18 cellular contexts compared by ENCODE assay signal in the genomic region with DNA sequence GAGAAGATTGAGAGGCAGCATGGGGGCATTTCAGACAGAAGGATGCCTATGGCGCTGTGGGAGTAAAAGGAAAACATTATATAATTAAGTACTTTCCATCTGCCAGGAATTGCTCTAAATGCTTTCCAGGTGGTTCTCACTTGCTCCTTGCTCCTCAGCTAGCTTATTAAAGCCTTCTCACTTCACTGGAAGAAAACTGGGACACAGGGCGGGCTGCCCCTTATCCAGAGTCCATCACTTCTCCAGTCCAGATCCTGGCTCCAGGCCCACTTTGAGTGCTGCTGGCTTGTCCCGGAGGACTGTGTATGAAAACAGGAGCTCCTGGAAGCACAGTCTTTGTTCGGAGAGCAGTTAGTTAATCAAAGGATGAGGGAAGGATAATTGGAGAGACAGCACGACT.
A peak's percentile ranks its signal among the peaks of the same experiment; 100 is the strongest.
DNase-seq lines count a peak whose midpoint lies in the region; ATAC-seq, FAIRE-seq and TF ChIP-seq lines count a peak whose summit lies in the region.
"Had no signal": no experiment of that assay in that cellular context is flagged by ENCODE, and none has a peak within 500 bp of the region (broad histone marks: within the 10 kb centered on the region; RNA-seq: fewer than 3 reads in every experiment).

No MANE protein-coding gene starts in this region.

- H3K36me3 Mint-ChIP-seq in glutamatergic neuron (ENCODE audit: unreplicated experiment) = no peaks in the 10 kb centered on the region
- H3K36me3 Mint-ChIP-seq in CD8-positive, alpha-beta T cell = no peaks in the 10 kb centered on the region
- no peaks in the 10 kb centered on the region for H3K36me3 Mint-ChIP-seq in natural killer cell treated with Interleukin-12 subunit alpha and Interleukin-12 subunit beta and Interleukin-15 and Interleukin-18, amount 100 ng/mL, for 72 hours
- H3K36me3 Mint-ChIP-seq: CD4-positive, CD25-positive, alpha-beta regulatory T cell had no signal

- H3K9me3 Mint-ChIP-seq in glutamatergic neuron (ENCODE audit: unreplicated experiment) = no peaks in the 10 kb centered on the region
- peaks cover 3% of the 10 kb centered on the region for H3K9me3 Mint-ChIP-seq in CD8-positive, alpha-beta T cell
- peaks cover 4% of the 10 kb centered on the region for H3K9me3 Mint-ChIP-seq in natural killer cell treated with Interleukin-12 subunit alpha and Interleukin-12 subunit beta and Interleukin-15 and Interleukin-18, amount 100 ng/mL, for 72 hours

- no peak for FAIRE-seq in pancreas (lab: Jason Lieb, UNC)
- FAIRE-seq: GM12892, H1 had no signal

- H3K4me1 ChIP-seq in CD8-positive, alpha-beta T cell (ENCODE audit: insufficient read depth, low read length) = no peaks in the 10 kb centered on the region
- H3K4me1 ChIP-seq in BE2C (no peaks in the 10 kb centered on the region), pancreas (no peaks in the 10 kb centered on the region)
- H3K4me1 ChIP-seq: BLaER1, HAP-1 had no signal

- peak overlapping the region; percentile 10 for H3K27ac Mint-ChIP-seq in glutamatergic neuron (ENCODE audit: unreplicated experiment)
- H3K27ac Mint-ChIP-seq in CD8-positive, alpha-beta T cell = no peak overlapping the region
- H3K27ac Mint-ChIP-seq in natural killer cell treated with Interleukin-12 subunit alpha and Interleukin-12 subunit beta and Interleukin-15 and Interleukin-18, amount 100 ng/mL, for 72 hours = no peak overlapping the region
- H3K27ac Mint-ChIP-seq: CD4-positive, CD25-positive, alpha-beta regulatory T cell had no signal

- POLR2A ChIA-PET in CD8-positive, alpha-beta T cell (lab: Charles Lee) = no interaction called here

- no peak overlapping the region for H3K4me3 ChIP-seq in CD8-positive, alpha-beta T cell (ENCODE audit: low read depth, low read length)
- no peak overlapping the region for H3K4me3 ChIP-seq in BE2C (ENCODE audit: low read depth, low read length)
- H3K4me3 ChIP-seq in pancreas = no peak overlapping the region
- H3K4me3 ChIP-seq: BLaER1, HAP-1 had no signal

- TF ChIP-seq CTCF in glutamatergic neuron (IDR thresholded peaks at IDR 0.05; ENCODE audit: partially characterized antibody, unreplicated experiment) (no peak), BE2C (IDR thresholded peaks at IDR 0.05; ENCODE audit: low read depth, low read length) (no peak), pancreas (IDR thresholded peaks at IDR 0.05) (no peak)
- TF ChIP-seq CTCF in CD8-positive, alpha-beta T cell (IDR thresholded peaks at IDR 0.05) = no peak

- no peaks in the 10 kb centered on the region for H3K27me3 Mint-ChIP-seq in glutamatergic neuron (ENCODE audit: unreplicated experiment)
- no peaks in the 10 kb centered on the region for H3K27me3 Mint-ChIP-seq in CD8-positive, alpha-beta T cell (ENCODE audit: low read depth)
- no peaks in the 10 kb centered on the region for H3K27me3 Mint-ChIP-seq in natural killer cell treated with Interleukin-12 subunit alpha and Interleukin-12 subunit beta and Interleukin-15 and Interleukin-18, amount 100 ng/mL, for 72 hours
- H3K27me3 Mint-ChIP-seq: CD4-positive, CD25-positive, alpha-beta regulatory T cell had no signal

- intact Hi-C loops in CD8-positive, alpha-beta T cell (cut with DNase I, micrococcal nuclease) = no loop called here
- intact Hi-C loops in pancreas (cut with DNase I) = no loop called here

- CTCF ChIA-PET in CD8-positive, alpha-beta T cell (lab: Charles Lee) = no interaction called here

- H3K4me3 Mint-ChIP-seq in glutamatergic neuron (ENCODE audit: unreplicated experiment) = no peak overlapping the region
- H3K4me3 Mint-ChIP-seq in CD8-positive, alpha-beta T cell = no peak overlapping the region
- H3K4me3 Mint-ChIP-seq in natural killer cell treated with Interleukin-12 subunit alpha and Interleukin-12 subunit beta and Interleukin-15 and Interleukin-18, amount 100 ng/mL, for 72 hours = no peak overlapping the region
- H3K4me3 Mint-ChIP-seq: CD4-positive, CD25-positive, alpha-beta regulatory T cell had no signal

- no peaks in the 10 kb centered on the region for H3K27me3 ChIP-seq in CD8-positive, alpha-beta T cell (ENCODE audit: insufficient read depth, low read length)
- H3K27me3 ChIP-seq in BE2C (no peaks in the 10 kb centered on the region), pancreas (peaks cover 0 to 5% (median 0%) of the 10 kb centered on the region in 4 donors)
- H3K27me3 ChIP-seq: BLaER1 had no signal

- H3K9me3 ChIP-seq in CD8-positive, alpha-beta T cell (ENCODE audit: low read length) = no peaks in the 10 kb centered on the region
- no peaks in the 10 kb centered on the region for H3K9me3 ChIP-seq in BE2C
- no peaks in the 10 kb centered on the region for H3K9me3 ChIP-seq in pancreas
- H3K9me3 ChIP-seq: BLaER1, HAP-1 had no signal

- H3K36me3 ChIP-seq in CD8-positive, alpha-beta T cell (ENCODE audit: insufficient read depth, low read length) = no peaks in the 10 kb centered on the region
- H3K36me3 ChIP-seq in BE2C (no peaks in the 10 kb centered on the region), pancreas (no peaks in the 10 kb centered on the region)
- H3K36me3 ChIP-seq: BLaER1, HAP-1 had no signal

- ATAC-seq in CD8-positive, alpha-beta T cell = no peak
- ATAC-seq in natural killer cell treated with Interleukin-12 subunit alpha and Interleukin-12 subunit beta and Interleukin-15 and Interleukin-18, amount 100 ng/mL, for 72 hours = no peak
- no peak for ATAC-seq in pancreas

- H3K4me1 Mint-ChIP-seq in glutamatergic neuron (ENCODE audit: low read depth, unreplicated experiment) = peaks cover 17% of the 10 kb centered on the region
- no peaks in the 10 kb centered on the region for H3K4me1 Mint-ChIP-seq in CD8-positive, alpha-beta T cell (ENCODE audit: low read depth)
- H3K4me1 Mint-ChIP-seq in natural killer cell treated with Interleukin-12 subunit alpha and Interleukin-12 subunit beta and Interleukin-15 and Interleukin-18, amount 100 ng/mL, for 72 hours (ENCODE audit: low read depth in 2 of 2) = no peaks in the 10 kb centered on the region
- H3K4me1 Mint-ChIP-seq: CD4-positive, CD25-positive, alpha-beta regulatory T cell had no signal

- DNase-seq in D341Med (ENCODE audit: low spot score) (peak; percentile 73), NCI-H2171 treated with DMSO at 0.1 percent for 48 hours (lab: John Stamatoyannopoulos, UW) (peak; percentile 81), NCI-H82 (lab: John Stamatoyannopoulos, UW) (peak; percentile 87), glutamatergic neuron (no peak), BE2C (no peak), pancreas (no peak)
- no peak for DNase-seq in CD8-positive, alpha-beta T cell
- no peak for DNase-seq in natural killer cell treated with Interleukin-12 subunit alpha and Interleukin-12 subunit beta and Interleukin-15 and Interleukin-18, amount 100 ng/mL, for 72 hours (ENCODE audit: low spot score)
- DNase-seq: Calu3; CD4-positive, CD25-positive, alpha-beta regulatory T cell; DMS153; DND-41; GDM1 had no signal

- WGBS in pancreas, 2 donors = 59 to 71% methylated on average over 5 of the region's 5 CpGs

- H3K27ac ChIP-seq in CD8-positive, alpha-beta T cell (ENCODE audit: low read depth, low read length) = no peak overlapping the region
- H3K27ac ChIP-seq in pancreas = no peak overlapping the region
- H3K27ac ChIP-seq: 22Rv1, BLaER1 had no signal

Comparison
In these comparisons a context has a peak if more than half of its experiments do, and no peak if none do; other contexts are left out.
1. DNase-seq: peak in D341Med (single experiment), NCI-H2171 treated with DMSO at 0.1 percent for 48 hours (single experiment) and NCI-H82 (single experiment); none in glutamatergic neuron (single experiment), CD8-positive, alpha-beta T cell (0 of 7), natural killer cell treated with Interleukin-12 subunit alpha and Interleukin-12 subunit beta and Interleukin-15 and Interleukin-18, amount 100 ng/mL, for 72 hours (single experiment), BE2C (single experiment) and pancreas (0 of 6).